ENCODE assay signal across 21 cellular contexts in genomic region chr1:230427477-230427876, GRCh38. TPM values are rescaled to one million over a fixed set of nuclear protein-coding genes. Genes with fewer than 3 reads are reported as not detected.
DNase-seq lines count a peak whose midpoint lies in the region; ATAC-seq and TF ChIP-seq lines count a peak whose summit lies in the region.
"Had no signal": no experiment of that assay in that cellular context is flagged by ENCODE, and none has a peak within 500 bp of the region (broad histone marks: within the 10 kb centered on the region; RNA-seq: fewer than 3 reads in every experiment).

No MANE protein-coding gene starts in this region.

- CTCF ChIA-PET in CD4-positive, alpha-beta memory T cell (lab: Charles Lee; ENCODE audit: partially characterized antibody) = interaction anchor here (1.5 kb wide), 1 partner anchor 9 kb away, joined by 4 read pairs; no protein-coding TSS in a partner anchor
- CTCF ChIA-PET in naive thymus-derived CD4-positive, alpha-beta T cell (lab: Charles Lee) = no interaction called here

- no peak for TF ChIP-seq POLR2A in right lobe of liver (IDR thresholded peaks at IDR 0.05)

- H3K9me3 Mint-ChIP-seq in CD4-positive, alpha-beta memory T cell = peaks cover 0 to 7% (median 5%) of the 10 kb centered on the region in 8 donors
- H3K9me3 Mint-ChIP-seq in activated T-helper 2 cell treated with anti-CD3 and anti-CD28 coated beads, Interferon-gamma antibody, Interleukin-2, Interleukin-4, amounts not matched to agents 10 μg/mL and 5 μg/mL and 100 μg/mL, durations not matched to agents 14 hours and 24 hours and 36 hours = no peaks in the 10 kb centered on the region
- peaks cover 0 to 7% (median 2%) of the 10 kb centered on the region in 11 donors for H3K9me3 Mint-ChIP-seq in naive thymus-derived CD4-positive, alpha-beta T cell
- H3K9me3 Mint-ChIP-seq: activated B cell treated with CpG ODN at 0.5 μM for 24 hours had no signal

- no peak for TF ChIP-seq CTCF in right lobe of liver (IDR thresholded peaks at IDR 0.05)

- POLR2A ChIA-PET in CD4-positive, alpha-beta memory T cell (lab: Charles Lee; ENCODE audit: partially characterized antibody) = no interaction called here
- POLR2A ChIA-PET in naive thymus-derived CD4-positive, alpha-beta T cell (lab: Charles Lee) = no interaction called here

- peaks cover 4 to 18% (median 11%) of the 10 kb centered on the region in 4 donors for H3K4me1 Mint-ChIP-seq in CD4-positive, alpha-beta memory T cell
- H3K4me1 Mint-ChIP-seq in activated T-helper 2 cell treated with anti-CD3 and anti-CD28 coated beads, Interferon-gamma antibody, Interleukin-2, Interleukin-4, amounts not matched to agents 10 μg/mL and 5 μg/mL and 100 μg/mL, durations not matched to agents 14 hours and 24 hours and 36 hours (ENCODE audit: low read depth) = peaks cover 8% of the 10 kb centered on the region
- H3K4me1 Mint-ChIP-seq in naive thymus-derived CD4-positive, alpha-beta T cell = peaks cover 6 to 26% (median 14%) of the 10 kb centered on the region in 7 donors

- H3K9ac ChIP-seq in ES-I3 (ENCODE audit: low read depth, low read length) = peak overlapping the region; percentile 45; the same call in 1 of the 2 replicates
- H3K9ac ChIP-seq: BLaER1 had no signal

- peaks cover 24% of the 10 kb centered on the region for H3K27me3 ChIP-seq in CD4-positive, alpha-beta memory T cell (ENCODE audit: insufficient read depth, low read length)
- H3K27me3 ChIP-seq in naive thymus-derived CD4-positive, alpha-beta T cell (ENCODE audit: control insufficient read depth in 2 of 2, insufficient read depth in 2 of 2, low read length in 2 of 2) = peaks cover 0 to 9% of the 10 kb centered on the region in 2 donors
- no peaks in the 10 kb centered on the region for H3K27me3 ChIP-seq in right lobe of liver
- H3K27me3 ChIP-seq: adrenal gland had no signal

- no peaks in the 10 kb centered on the region for H3K9me3 ChIP-seq in CD4-positive, alpha-beta memory T cell (ENCODE audit: control insufficient read depth in 1 of 2, low read length in 2 of 2)
- H3K9me3 ChIP-seq in ES-I3 (ENCODE audit: control insufficient read depth, insufficient read depth, low read length) = no peaks in the 10 kb centered on the region
- H3K9me3 ChIP-seq in naive thymus-derived CD4-positive, alpha-beta T cell (ENCODE audit: control insufficient read depth in 2 of 3, low read length in 3 of 3) = no peaks in the 10 kb centered on the region
- no peaks in the 10 kb centered on the region for H3K9me3 ChIP-seq in right lobe of liver
- H3K9me3 ChIP-seq: adrenal gland, BLaER1, gastrocnemius medialis, thoracic aorta had no signal

- no peak overlapping the region for H3K27ac Mint-ChIP-seq in CD4-positive, alpha-beta memory T cell
- H3K27ac Mint-ChIP-seq in activated T-helper 2 cell treated with anti-CD3 and anti-CD28 coated beads, Interferon-gamma antibody, Interleukin-2, Interleukin-4, amounts not matched to agents 10 μg/mL and 5 μg/mL and 100 μg/mL, durations not matched to agents 14 hours and 24 hours and 36 hours = no peak overlapping the region
- no peak overlapping the region for H3K27ac Mint-ChIP-seq in naive thymus-derived CD4-positive, alpha-beta T cell
- H3K27ac Mint-ChIP-seq: activated B cell treated with CpG ODN at 0.5 μM for 24 hours had no signal

- peaks cover 6% of the 10 kb centered on the region for H3K4me1 ChIP-seq in CD4-positive, alpha-beta memory T cell (ENCODE audit: insufficient read depth, low read length)
- peaks cover 33% of the 10 kb centered on the region for H3K4me1 ChIP-seq in ES-I3 (ENCODE audit: insufficient read depth, low read length)
- peaks cover 0 to 3% of the 10 kb centered on the region in 2 donors for H3K4me1 ChIP-seq in naive thymus-derived CD4-positive, alpha-beta T cell (ENCODE audit: control insufficient read depth in 2 of 2, insufficient read depth in 2 of 2, low read length in 2 of 2)
- peaks cover 0 to 9% (median 0%) of the 10 kb centered on the region in 4 donors for H3K4me1 ChIP-seq in right lobe of liver

- 9% methylated on average over 3 of the region's 3 CpGs for WGBS in right lobe of liver (ENCODE audit: insufficient coverage, low coverage, low lambda C conversion rate, missing lambda C conversion rate)

- peak overlapping the region in 6 of 8 donors; percentile 10 to 80 (median 78) for H3K4me3 Mint-ChIP-seq in CD4-positive, alpha-beta memory T cell
- peak overlapping the region; percentile 58 for H3K4me3 Mint-ChIP-seq in activated T-helper 2 cell treated with anti-CD3 and anti-CD28 coated beads, Interferon-gamma antibody, Interleukin-2, Interleukin-4, amounts not matched to agents 10 μg/mL and 5 μg/mL and 100 μg/mL, durations not matched to agents 14 hours and 24 hours and 36 hours (ENCODE audit: low read depth)
- peak overlapping the region in 9 of 10 donors; percentile 67 to 88 (median 77) for H3K4me3 Mint-ChIP-seq in naive thymus-derived CD4-positive, alpha-beta T cell

- no peak overlapping the region for H3K27ac ChIP-seq in CD4-positive, alpha-beta memory T cell (ENCODE audit: low read depth, low read length)
- no peak overlapping the region for H3K27ac ChIP-seq in naive thymus-derived CD4-positive, alpha-beta T cell (ENCODE audit: low read depth, low read length)
- H3K27ac ChIP-seq in right lobe of liver = no peak overlapping the region
- H3K27ac ChIP-seq: adrenal gland, BLaER1, gastrocnemius medialis, thoracic aorta had no signal

- intact Hi-C loops in CD4-positive, alpha-beta memory T cell (cut with micrococcal nuclease) = no loop called here
- intact Hi-C loops in activated T-helper 2 cell treated with anti-CD3 and anti-CD28 coated beads, Interferon-gamma antibody, Interleukin-2, Interleukin-4, amounts not matched to agents 10 μg/mL and 5 μg/mL and 100 μg/mL, durations not matched to agents 14 hours and 24 hours and 36 hours (cut with micrococcal nuclease) = loop anchor here (5.0 kb wide), 1 partner anchor 735 kb away; the partner anchor contains the start of gene TRIM67
- intact Hi-C loops in naive thymus-derived CD4-positive, alpha-beta T cell (cut with micrococcal nuclease) = loop anchor here in 1 of 2 donors (10.0 kb wide), 3 partner anchors 363 to 737 kb away; partner anchors contain the start of genes ARV1, GALNT2, TRIM67 and TTC13
- intact Hi-C loops in right lobe of liver (cut with DNase I) = no loop called here

- no peaks in the 10 kb centered on the region for H3K36me3 ChIP-seq in CD4-positive, alpha-beta memory T cell (ENCODE audit: insufficient read depth, low read length)
- H3K36me3 ChIP-seq in ES-I3 (ENCODE audit: insufficient read depth, low read length) (no peaks in the 10 kb centered on the region), right lobe of liver (no peaks in the 10 kb centered on the region)
- no peaks in the 10 kb centered on the region for H3K36me3 ChIP-seq in naive thymus-derived CD4-positive, alpha-beta T cell (ENCODE audit: control insufficient read depth in 2 of 3, insufficient read depth in 3 of 3, low read length in 3 of 3)
- H3K36me3 ChIP-seq: adrenal gland, BLaER1, gastrocnemius medialis, thoracic aorta had no signal

- peaks cover 0 to 4% of the 10 kb centered on the region in 2 donors for H3K36me3 Mint-ChIP-seq in CD4-positive, alpha-beta memory T cell
- H3K36me3 Mint-ChIP-seq in activated T-helper 2 cell treated with anti-CD3 and anti-CD28 coated beads, Interferon-gamma antibody, Interleukin-2, Interleukin-4, amounts not matched to agents 10 μg/mL and 5 μg/mL and 100 μg/mL, durations not matched to agents 14 hours and 24 hours and 36 hours (ENCODE audit: low read depth) = no peaks in the 10 kb centered on the region
- peaks cover 0 to 8% (median 6%) of the 10 kb centered on the region in 5 donors for H3K36me3 Mint-ChIP-seq in naive thymus-derived CD4-positive, alpha-beta T cell

- no peak for DNase-seq in CD4-positive, alpha-beta memory T cell
- DNase-seq in activated T-helper 2 cell treated with anti-CD3 and anti-CD28 coated beads, Interferon-gamma antibody, Interleukin-2, Interleukin-4, amounts not matched to agents 10 μg/mL and 5 μg/mL and 100 μg/mL, durations not matched to agents 14 hours and 24 hours and 36 hours (ENCODE audit: low spot score) = no peak
- no peak for DNase-seq in naive thymus-derived CD4-positive, alpha-beta T cell
- no peak for DNase-seq in right lobe of liver
- DNase-seq in NCI-H128 (lab: John Stamatoyannopoulos, UW; ENCODE audit: unreplicated experiment) = no peak
- DNase-seq: activated B cell treated with CpG ODN at 0.5 μM for 24 hours; activated T-cell treated with anti-CD3 and anti-CD28 coated beads for 4 hours; adrenal gland; DND-41; gastrocnemius medialis; mammary epithelial cell; NCI-H2029 treated with DMSO at 0.1 percent for 48 hours; occipital lobe; stimulated activated CD4-positive, alpha-beta T cell treated with anti-CD3 and anti-CD28 coated beads, Interleukin-2, amount 100 ng/mL, for 24 hours had no signal

- ATAC-seq in naive thymus-derived CD4-positive, alpha-beta T cell = no peak
- ATAC-seq in GM21619 (IDR thresholded peaks at IDR 0.05; ENCODE audit: unreplicated experiment) = no peak
- ATAC-seq in right lobe of liver = no peak
- ATAC-seq: Panc1, sciatic nerve had no signal

- no peak overlapping the region for H3K4me3 ChIP-seq in CD4-positive, alpha-beta memory T cell (ENCODE audit: low read length in 2 of 2)
- no peak overlapping the region for H3K4me3 ChIP-seq in naive thymus-derived CD4-positive, alpha-beta T cell (ENCODE audit: low read length)
- no peak overlapping the region for H3K4me3 ChIP-seq in right lobe of liver

- H3K27me3 Mint-ChIP-seq in CD4-positive, alpha-beta memory T cell = peaks cover 47 to 50% of the 10 kb centered on the region in 2 donors
- H3K27me3 Mint-ChIP-seq in activated T-helper 2 cell treated with anti-CD3 and anti-CD28 coated beads, Interferon-gamma antibody, Interleukin-2, Interleukin-4, amounts not matched to agents 10 μg/mL and 5 μg/mL and 100 μg/mL, durations not matched to agents 14 hours and 24 hours and 36 hours (ENCODE audit: low read depth) = peaks cover 53% of the 10 kb centered on the region
- H3K27me3 Mint-ChIP-seq in naive thymus-derived CD4-positive, alpha-beta T cell = peaks cover 43 to 56% (median 54%) of the 10 kb centered on the region in 5 donors

RNA-seq across cellular contexts. Expression of gene PGBD5, which starts 1.3 kb away (rescaled TPM):
- total RNA-seq in CD4-positive, alpha-beta memory T cell = not detected
- not detected for polyA plus RNA-seq in CD4-positive, alpha-beta memory T cell
- not detected in 2 replicates for total RNA-seq in activated T-helper 2 cell treated with anti-CD3 and anti-CD28 coated beads, Interferon-gamma antibody, Interleukin-2, Interleukin-4, amounts not matched to agents 10 μg/mL and 5 μg/mL and 100 μg/mL, durations not matched to agents 14 hours and 24 hours and 36 hours
- total RNA-seq in naive thymus-derived CD4-positive, alpha-beta T cell = under 1 TPM in 1 of 5 experiments, not detected in 4; 0.36 TPM
- polyA plus RNA-seq in naive thymus-derived CD4-positive, alpha-beta T cell = not detected
- 1 to 10 TPM in 5 of 6 experiments, under 1 TPM in 1; 0.80 to 6.4 (median 2.4) TPM for total RNA-seq in right lobe of liver
- total RNA-seq: activated B cell treated with CpG ODN at 0.5 μM for 24 hours, endothelial cell of umbilical vein had no signal
- polyA plus RNA-seq: mammary epithelial cell had no signal
